ENCODE assay signal across 26 cellular contexts in genomic region chr3:148238421-148238821, GRCh38.
A peak's percentile ranks its signal among the peaks of the same experiment; 100 is the strongest.
DNase-seq lines count a peak whose midpoint lies in the region; ATAC-seq and TF ChIP-seq lines count a peak whose summit lies in the region.
"Had no signal": no experiment of that assay in that cellular context is flagged by ENCODE, and none has a peak within 500 bp of the region (broad histone marks: within the 10 kb centered on the region; RNA-seq: fewer than 3 reads in every experiment).

No MANE protein-coding gene starts in this region.

- in situ Hi-C loops in astrocyte of the spinal cord (cut with HindIII; ENCODE audit: low sequenced_read_pairs) = no loop called here

- peak; percentile 64 to 71 for ATAC-seq in activated CD4-positive, CD25-positive, alpha-beta regulatory T cell treated with anti-CD3 and anti-CD28 coated beads, Interleukin-2, amount 50 U/mL, for 24 hours
- ATAC-seq in HG03039 (IDR thresholded peaks at IDR 0.05; ENCODE audit: unreplicated experiment) = no peak
- no peak for ATAC-seq in GM19395 (IDR thresholded peaks at IDR 0.05; ENCODE audit: unreplicated experiment)
- ATAC-seq: A549, HCT116, left ventricle myocardium superior, right cardiac atrium had no signal

- DNase-seq in activated CD4-positive, CD25-positive, alpha-beta regulatory T cell (lab: John Stamatoyannopoulos, UW) = no peak
- DNase-seq in Jurkat, Clone E6-1 (ENCODE audit: low read depth, low spot score) = peak; percentile 11
- DNase-seq in astrocyte of the spinal cord (ENCODE audit: low read depth, low spot score) (peak; percentile 26), NCI-H82 treated with DMSO at 0.1 percent for 48 hours (lab: John Stamatoyannopoulos, UW; ENCODE audit: unreplicated experiment) (no peak), anterior cingulate cortex (lab: John Stamatoyannopoulos, UW) (no peak)
- DNase-seq: activated CD4-positive, alpha-beta T cell treated with anti-CD3 and anti-CD28 coated beads, Interleukin-2, amount 50 U/mL, for 4 hours; activated naive CD4-positive, alpha-beta T cell treated with Interleukin-2 at 50 U/mL for 16 hours; AML-193; CD4-positive, CD25-positive, alpha-beta regulatory T cell; DMS79 treated with DMSO at 0.1 percent for 48 hours; effector CD4-positive, alpha-beta T cell; head of caudate nucleus; kidney; left ventricle myocardium superior; NCI-H2107; NCI-H82; right cardiac atrium; RPMI8226; stimulated activated naive CD4-positive, alpha-beta T cell treated with Interleukin-2 at 50 U/mL for 16 hours had no signal

- no peak overlapping the region for H3K4me3 ChIP-seq in Jurkat, Clone E6-1 (ENCODE audit: low read length)
- no peak overlapping the region for H3K4me3 ChIP-seq in astrocyte of the spinal cord (ENCODE audit: low read depth, low read length)
- H3K4me3 ChIP-seq: A549, SJSA1, smooth muscle cell had no signal

- TF ChIP-seq CTCF in astrocyte of the spinal cord (IDR thresholded peaks at IDR 0.05; ENCODE audit: low read depth, low read length) = no peak

Comparison
In these comparisons a context has a peak if more than half of its experiments do, and no peak if none do; other contexts are left out.
1. ATAC-seq: peak in activated CD4-positive, CD25-positive, alpha-beta regulatory T cell treated with anti-CD3 and anti-CD28 coated beads, Interleukin-2, amount 50 U/mL, for 24 hours (2 of 2); none in HG03039 (single experiment) and GM19395 (single experiment).
2. DNase-seq: peak in Jurkat, Clone E6-1 (single experiment) and astrocyte of the spinal cord (single experiment); none in activated CD4-positive, CD25-positive, alpha-beta regulatory T cell (0 of 4), NCI-H82 treated with DMSO at 0.1 percent for 48 hours (single experiment) and anterior cingulate cortex (0 of 58).